In genomic region chr9:101449071-101449721, GRCh38 we compare ENCODE assay signal across 8 cellular contexts. TPM values are rescaled to one million over a fixed set of nuclear protein-coding genes. Genes with fewer than 3 reads are reported as not detected.
DNase-seq lines count a peak whose midpoint lies in the region; ATAC-seq and TF ChIP-seq lines count a peak whose summit lies in the region.

No MANE protein-coding gene starts in this region.

- no peaks in the 10 kb centered on the region for H3K4me1 ChIP-seq in colonic mucosa

- H3K9ac ChIP-seq in colonic mucosa (ENCODE audit: low read depth in 2 of 2, low read length in 2 of 2), result peak overlapping the region; percentile 34 to 40

- ATAC-seq in GM18907 (IDR thresholded peaks at IDR 0.05; ENCODE audit: unreplicated experiment) (peak; percentile 98), HG03108 (IDR thresholded peaks at IDR 0.05; ENCODE audit: unreplicated experiment) (peak; percentile 97)

- H3K36me3 ChIP-seq in colonic mucosa, result no peaks in the 10 kb centered on the region

- DNase-seq in AG09309 (ENCODE audit: low read depth) (no peak), NCI-H2196 treated with DMSO at 0.1 percent for 48 hours (lab: John Stamatoyannopoulos, UW; ENCODE audit: unreplicated experiment) (peak; percentile 83), colonic mucosa (peak; percentile 84), kidney glomerular epithelial cell (lab: John Stamatoyannopoulos, UW) (peak; percentile 81)
- DNase-seq in activated CD4-positive, alpha-beta T cell treated with anti-CD3 and anti-CD28 coated beads for 1 hour, result peak; percentile 20
- DNase-seq in stimulated activated CD4-positive, alpha-beta T cell treated with anti-CD3 and anti-CD28 coated beads, Interleukin-12 subunit alpha, Interleukin-12 subunit beta, amount 100 ng/mL, for 48 hours (ENCODE audit: low read depth in 2 of 3, low spot score in 1 of 3), result peak; percentile 21 to 34 (median 29)

- H3K27ac ChIP-seq in colonic mucosa, result no peak overlapping the region

- no peaks in the 10 kb centered on the region for H3K27me3 ChIP-seq in colonic mucosa

- no peaks in the 10 kb centered on the region for H3K9me3 ChIP-seq in colonic mucosa

- TF ChIP-seq CTCF in AG09309 (IDR thresholded peaks at IDR 0.05; ENCODE audit: control insufficient read depth, insufficient read depth, low read depth, low read length, missing control alignments) (peak; percentile 55), colonic mucosa (IDR thresholded peaks at IDR 0.05) (peak; percentile 44)

- H3K4me3 ChIP-seq in AG09309 (ENCODE audit: control insufficient read depth, low read depth, low read length) (peak overlapping the region; percentile 75), colonic mucosa (peak overlapping the region; percentile 56)

- intact Hi-C loops in colonic mucosa (cut with DNase I), result no loop called here

RNA-seq across cellular contexts. Expression of gene ALDOB, which starts 13.6 kb away (rescaled TPM):
- total RNA-seq in colonic mucosa, result 10 to 100 TPM in 1 of 2 donors, 1 to 10 TPM in 1; 3.4 to 33.1 TPM

RNA-seq across cellular contexts. Expression of gene ZNF189, which starts 50.5 kb away (rescaled TPM):
- 10 to 100 TPM in 1 of 2 donors, 1 to 10 TPM in 1; 9.3 to 17.4 TPM for total RNA-seq in colonic mucosa

RNA-seq across cellular contexts. Expression of gene MRPL50, which starts 50.8 kb away (rescaled TPM):
- total RNA-seq in colonic mucosa, result 10 to 100 TPM in 1 of 2 donors, 1 to 10 TPM in 1; 9.5 to 10.1 TPM
